Comparison of ENCODE assay signal across 1 cellular context in the genomic region with DNA sequence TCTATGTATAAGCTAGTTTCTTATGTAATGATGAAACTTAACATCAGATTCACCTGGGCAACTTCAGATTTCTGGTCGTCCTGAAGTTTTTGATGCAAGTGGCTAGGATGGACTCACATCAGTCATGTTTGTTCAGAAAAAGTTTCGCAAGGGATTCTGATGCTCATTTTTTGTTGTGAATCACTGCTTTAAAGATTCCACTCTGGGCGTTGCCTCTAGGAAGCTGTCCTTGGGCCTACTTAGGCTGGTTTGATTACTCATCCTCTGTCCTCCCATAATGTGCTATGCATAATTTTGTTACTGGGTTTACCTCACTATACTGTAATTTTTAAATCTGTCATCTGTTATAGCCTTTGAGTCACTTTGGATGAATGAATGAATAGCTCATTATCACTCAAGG.
TF ChIP-seq lines count a peak whose summit lies in the region.

No MANE protein-coding gene starts in this region.

TF ChIP-seq in SK-N-SH, 30 proteins besides CTCF, POLR2A, EP300 and RAD21 (continued from another document):
- TF ChIP-seq, protein P1, sequence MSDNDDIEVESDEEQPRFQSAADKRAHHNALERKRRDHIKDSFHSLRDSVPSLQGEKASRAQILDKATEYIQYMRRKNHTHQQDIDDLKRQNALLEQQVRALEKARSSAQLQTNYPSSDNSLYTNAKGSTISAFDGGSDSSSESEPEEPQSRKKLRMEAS (IDR thresholded peaks at IDR 0.05; ENCODE audit: low read depth) = no peak
TF ChIP-seq in SK-N-SH: peak in this region for 4.
